In genomic region chr3:35440826-35441225, GRCh38 we compare ENCODE assay signal across 23 cellular contexts.
A peak's percentile ranks its signal among the peaks of the same experiment; 100 is the strongest.
DNase-seq lines count a peak whose midpoint lies in the region; ATAC-seq, FAIRE-seq and TF ChIP-seq lines count a peak whose summit lies in the region.
"Had no signal": no experiment of that assay in that cellular context is flagged by ENCODE, and none has a peak within 500 bp of the region (broad histone marks: within the 10 kb centered on the region; RNA-seq: fewer than 3 reads in every experiment).

No MANE protein-coding gene starts in this region.

- no peak overlapping the region for H3K4me2 ChIP-seq in HepG2 (ENCODE audit: low read depth, low read length)
- H3K4me2 ChIP-seq: A549; BLaER1 treated with 17β-estradiol and CSF1 and Interleukin-3, amounts not matched to agents 10 nM and 100 nM had no signal

- no peaks in the 10 kb centered on the region for H3K79me2 ChIP-seq in HepG2 (ENCODE audit: insufficient read depth, low read length)

- no TSS peak for BruUV-seq in HepG2 (replicated peaks; lab: Mats Ljungman, UMichigan)

- TF ChIP-seq POLR2A in right lobe of liver (IDR thresholded peaks at IDR 0.05): no peak
- no peak for TF ChIP-seq POLR2A in HepG2 (IDR thresholded peaks at IDR 0.05; ENCODE audit: insufficient read depth in 1 of 2, low read depth in 2 of 2, low read length in 2 of 2)

- peak in 3 of 4 donors; percentile 39 to 55 (median 50) for ATAC-seq in right lobe of liver
- no peak for ATAC-seq in HepG2
- peak; percentile 56 for ATAC-seq in left lobe of liver
- ATAC-seq: A549; CD8-positive, alpha-beta T cell; GM12878 had no signal

- no peak overlapping the region for H2AFZ ChIP-seq in HepG2 (ENCODE audit: low read length)

- in situ Hi-C loops in HepG2 (cut with HindIII; ENCODE audit: extremely low pct_ligation_motif_present, low pct_unique_long_range_greater_than_20kb): no loop called here

- TF ChIP-seq CTCF in right lobe of liver (IDR thresholded peaks at IDR 0.05) (no peak), HepG2 (CRISPR knock-in tag; IDR thresholded peaks at IDR 0.05) (no peak)

- POLR2A ChIA-PET in HepG2 (lab: Yijun Ruan, JAX): no interaction called here

- TF ChIP-seq RAD21 in HepG2 (CRISPR knock-in tag; IDR thresholded peaks at IDR 0.05): no peak

- H4K20me1 ChIP-seq in HepG2 (ENCODE audit: insufficient read depth, low read length): no peaks in the 10 kb centered on the region
- H4K20me1 ChIP-seq: BLaER1 treated with 17β-estradiol and CSF1 and Interleukin-3, amounts not matched to agents 10 nM and 100 nM had no signal

- H3K4me3 ChIP-seq in right lobe of liver (no peak overlapping the region), HepG2 (replicated peaks in 1 of 3; ENCODE audit: insufficient read depth in 1 of 3, low read depth in 2 of 3, low read length in 3 of 3) (no peak overlapping the region)
- H3K4me3 ChIP-seq: A549; BLaER1 treated with 17β-estradiol and CSF1 and Interleukin-3, amounts not matched to agents 10 nM and 100 nM; GM12878 had no signal

- H3K27me3 ChIP-seq in right lobe of liver (no peaks in the 10 kb centered on the region), HepG2 (ENCODE audit: control insufficient read depth in 1 of 2, insufficient read depth in 2 of 2, low read length in 2 of 2) (no peaks in the 10 kb centered on the region)
- H3K27me3 ChIP-seq: BLaER1 treated with 17β-estradiol and CSF1 and Interleukin-3, amounts not matched to agents 10 nM and 100 nM had no signal

- DNase-seq in right lobe of liver: no peak
- no peak for DNase-seq in HepG2 (ENCODE audit: low spot score)
- no peak for DNase-seq in left lobe of liver (ENCODE audit: low spot score)
- no peak for DNase-seq in T-helper 2 cell
- no peak for DNase-seq in COLO829 (ENCODE audit: low spot score)
- DNase-seq: AML-193; CD4-positive, alpha-beta T cell; CD8-positive, alpha-beta T cell; COR-L47; DMS 273 treated with DMSO at 0.1 percent for 48 hours; DMS153; DMS53; DMS79; DND-41; EL; GDM1 had no signal

- H3K27ac ChIP-seq in right lobe of liver: no peak overlapping the region
- H3K27ac ChIP-seq in HepG2 (ENCODE audit: extremely low read length, insufficient read depth, low read length): no peak overlapping the region
- H3K27ac ChIP-seq: 22Rv1; A549; BLaER1 treated with 17β-estradiol and CSF1 and Interleukin-3, amounts not matched to agents 10 nM and 100 nM; C4-2B had no signal

- no peaks in the 10 kb centered on the region for H3K36me3 ChIP-seq in right lobe of liver
- H3K36me3 ChIP-seq in HepG2 (replicated peaks in 1 of 2; ENCODE audit: control insufficient read depth in 1 of 2, insufficient read depth in 2 of 2, low read length in 2 of 2): no peaks in the 10 kb centered on the region
- H3K36me3 ChIP-seq: BLaER1 treated with 17β-estradiol and CSF1 and Interleukin-3, amounts not matched to agents 10 nM and 100 nM had no signal

- no peaks in the 10 kb centered on the region for H3K4me1 ChIP-seq in right lobe of liver
- H3K4me1 ChIP-seq in HepG2 (ENCODE audit: insufficient read depth, low read length): no peaks in the 10 kb centered on the region
- H3K4me1 ChIP-seq: A549; BLaER1 treated with 17β-estradiol and CSF1 and Interleukin-3, amounts not matched to agents 10 nM and 100 nM had no signal

- intact Hi-C loops in right lobe of liver (cut with DNase I): no loop called here
- intact Hi-C loops in HepG2 (cut with micrococcal nuclease; ENCODE audit: unreplicated experiment): no loop called here

- CTCF ChIA-PET in HepG2 (lab: Yijun Ruan, JAX; ENCODE audit: low intra/inter-chr PET ratio, low total read pairs): no interaction called here

- FAIRE-seq in HepG2 (lab: Jason Lieb, UNC): no peak
- FAIRE-seq: A549, GM12878, GM12892, GM18507 had no signal

- H3K9ac ChIP-seq in HepG2 (ENCODE audit: insufficient read depth, low read depth, low read length): no peak overlapping the region
- H3K9ac ChIP-seq: BLaER1 treated with 17β-estradiol and CSF1 and Interleukin-3, amounts not matched to agents 10 nM and 100 nM had no signal

- TF ChIP-seq EP300 in HepG2 (IDR thresholded peaks at IDR 0.05; ENCODE audit: low read depth in 2 of 2, low read length in 2 of 2): no peak
- no peak for TF ChIP-seq EP300 in HepG2 (CRISPR knock-in tag; IDR thresholded peaks at IDR 0.05; ENCODE audit: borderline replicate concordance)

- H3K9me3 ChIP-seq in right lobe of liver (no peaks in the 10 kb centered on the region), HepG2 (ENCODE audit: low read length) (peaks cover 33% of the 10 kb centered on the region)
- H3K9me3 ChIP-seq: A549; BLaER1 treated with 17β-estradiol and CSF1 and Interleukin-3, amounts not matched to agents 10 nM and 100 nM had no signal

TF ChIP-seq in HepG2, 621 proteins besides CTCF, POLR2A, EP300 and RAD21:
- TF ChIP-seq IKZF5 (CRISPR knock-in tag; IDR thresholded peaks at IDR 0.05) (no peak), ZNF142 (CRISPR knock-in tag; IDR thresholded peaks at IDR 0.05) (no peak), ZNF235 (CRISPR knock-in tag; IDR thresholded peaks at IDR 0.05; ENCODE audit: borderline replicate concordance) (no peak), ZBTB25 (CRISPR knock-in tag; IDR thresholded peaks at IDR 0.05) (no peak), GABPB1 (CRISPR knock-in tag; IDR thresholded peaks at IDR 0.05) (no peak), ATAD3A (CRISPR knock-in tag; IDR thresholded peaks at IDR 0.05) (no peak)
